8 cellular contexts compared by ENCODE assay signal in genomic region chr6:151379933-151380847, GRCh38. TPM values are rescaled to one million over a fixed set of nuclear protein-coding genes. Genes with fewer than 3 reads are reported as not detected.
DNase-seq lines count a peak whose midpoint lies in the region; ATAC-seq, FAIRE-seq and TF ChIP-seq lines count a peak whose summit lies in the region.

No MANE protein-coding gene starts in this region.

- no peaks in the 10 kb centered on the region; the same call in 1 of the 2 replicates for H3F3A ChIP-seq in GM23338 (replicated peaks; ENCODE audit: low read depth)

- H3K4me1 ChIP-seq in GM23338 (ENCODE audit: insufficient read depth) (peaks cover 13% of the 10 kb centered on the region), esophagus squamous epithelium (peaks cover 0 to 29% (median 0%) of the 10 kb centered on the region in 3 donors)

- intact Hi-C loops in esophagus squamous epithelium (cut with DNase I) = no loop called here

- TF ChIP-seq POLR2A in esophagus squamous epithelium (IDR thresholded peaks at IDR 0.05) = no peak

- no peaks in the 10 kb centered on the region for H3K9me3 Mint-ChIP-seq in GM23338
- H3K9me3 Mint-ChIP-seq in stimulated activated memory B cell treated with anti-CD40 and anti-IgM and Interleukin-4, amounts not matched to agents 10 μg/mL and 1 μg/mL and 100 μg/mL, for 72 hours = no peaks in the 10 kb centered on the region

- H3K27ac ChIP-seq in GM23338 (ENCODE audit: low read depth) = peak overlapping the region; percentile 87; the same call in 1 of the 2 replicates
- peak overlapping the region in 3 of 4 donors; percentile 42 to 58 (median 50) for H3K27ac ChIP-seq in esophagus squamous epithelium

- ATAC-seq in GM23338 = peak; percentile 62
- peak; percentile 64 for ATAC-seq in stimulated activated memory B cell treated with anti-CD40 and anti-IgM and Interleukin-4, amounts not matched to agents 10 μg/mL and 1 μg/mL and 100 μg/mL, for 72 hours

- peak overlapping the region; percentile 52; the same call in 1 of the 2 replicates for H3K4me2 ChIP-seq in GM23338

- peaks cover 30% of the 10 kb centered on the region for H3K4me1 Mint-ChIP-seq in GM23338
- peaks cover 53% of the 10 kb centered on the region for H3K4me1 Mint-ChIP-seq in stimulated activated memory B cell treated with anti-CD40 and anti-IgM and Interleukin-4, amounts not matched to agents 10 μg/mL and 1 μg/mL and 100 μg/mL, for 72 hours

- H3K4me3 ChIP-seq in GM23338 (no peak overlapping the region), esophagus squamous epithelium (peak overlapping the region in 1 of 4 donors; percentile 29)

- H3K27me3 Mint-ChIP-seq in GM23338 (ENCODE audit: insufficient read depth, low read depth, poor library complexity) = peaks cover 2% of the 10 kb centered on the region
- no peaks in the 10 kb centered on the region for H3K27me3 Mint-ChIP-seq in stimulated activated memory B cell treated with anti-CD40 and anti-IgM and Interleukin-4, amounts not matched to agents 10 μg/mL and 1 μg/mL and 100 μg/mL, for 72 hours

- no peak overlapping the region for H3K4me3 Mint-ChIP-seq in GM23338
- H3K4me3 Mint-ChIP-seq in stimulated activated memory B cell treated with anti-CD40 and anti-IgM and Interleukin-4, amounts not matched to agents 10 μg/mL and 1 μg/mL and 100 μg/mL, for 72 hours = peak overlapping the region; percentile 65

- peaks cover 99% of the 10 kb centered on the region for H3K79me2 ChIP-seq in GM23338 (replicated peaks; ENCODE audit: insufficient read depth)

- peak; percentile 26 for FAIRE-seq in GM18507 (lab: Jason Lieb, UNC)

- H3K27ac Mint-ChIP-seq in GM23338 = peak overlapping the region; percentile 27
- H3K27ac Mint-ChIP-seq in stimulated activated memory B cell treated with anti-CD40 and anti-IgM and Interleukin-4, amounts not matched to agents 10 μg/mL and 1 μg/mL and 100 μg/mL, for 72 hours = peak overlapping the region; percentile 81

- 75 to 83% methylated on average over 14 of the region's 14 CpGs for WGBS in esophagus squamous epithelium, 2 donors

- H3K36me3 Mint-ChIP-seq in GM23338 (ENCODE audit: low read depth) = peaks cover 5% of the 10 kb centered on the region
- peaks cover 7% of the 10 kb centered on the region for H3K36me3 Mint-ChIP-seq in stimulated activated memory B cell treated with anti-CD40 and anti-IgM and Interleukin-4, amounts not matched to agents 10 μg/mL and 1 μg/mL and 100 μg/mL, for 72 hours

- no peaks in the 10 kb centered on the region for H3K36me3 ChIP-seq in GM23338 (ENCODE audit: insufficient read depth)
- H3K36me3 ChIP-seq in esophagus squamous epithelium = peaks cover 0 to 14% (median 0%) of the 10 kb centered on the region in 3 donors

- TF ChIP-seq CTCF in GM23338 (conservative IDR thresholded peaks at IDR 0.05; ENCODE audit: low read depth in 2 of 2) (no peak), esophagus squamous epithelium (IDR thresholded peaks at IDR 0.05) (no peak)

- no peaks in the 10 kb centered on the region for H3K27me3 ChIP-seq in GM23338 (ENCODE audit: insufficient read depth)
- H3K27me3 ChIP-seq in esophagus squamous epithelium = no peaks in the 10 kb centered on the region

- H2AFZ ChIP-seq in GM23338 = no peak overlapping the region

- no peaks in the 10 kb centered on the region for H3K9me2 ChIP-seq in GM23338 (ENCODE audit: insufficient read depth)

- no peaks in the 10 kb centered on the region for H4K20me1 ChIP-seq in GM23338 (replicated peaks; ENCODE audit: insufficient read depth)

- DNase-seq in GM18507 (ENCODE audit: extremely low spot score, insufficient read length, low read depth) = no peak
- peak; percentile 17 for DNase-seq in GM23338 (ENCODE audit: low spot score)
- DNase-seq in NOMO-1 treated with DMSO at 0.1 percent for 48 hours (lab: John Stamatoyannopoulos, UW; ENCODE audit: unreplicated experiment) = peak; percentile 68
- no peak for DNase-seq in esophagus squamous epithelium (lab: John Stamatoyannopoulos, UW)
- no peak for DNase-seq in superior temporal gyrus (ENCODE audit: extremely low spot score)
- no peak for DNase-seq in NCI-H524 (lab: John Stamatoyannopoulos, UW)
- DNase-seq in activated CD8-positive, alpha-beta memory T cell treated with anti-CD3 and anti-CD28 coated beads, Interleukin-2, amount 50 U/mL, for 48 hours = no peak

- no peaks in the 10 kb centered on the region for H3K9me3 ChIP-seq in esophagus squamous epithelium

TF ChIP-seq in GM23338, 12 proteins besides CTCF, POLR2A, EP300 and RAD21:
- no peak for TF ChIP-seq JUNB (IDR thresholded peaks at IDR 0.05; ENCODE audit: unreplicated experiment)
- TF ChIP-seq ZNF114 (CRISPR knock-in tag; IDR thresholded peaks at IDR 0.05) = no peak
- TF ChIP-seq STAT1 (IDR thresholded peaks at IDR 0.05; ENCODE audit: unreplicated experiment) = no peak
- no peak for TF ChIP-seq EZH2 (IDR thresholded peaks at IDR 0.05; ENCODE audit: low read depth, unreplicated experiment)
- TF ChIP-seq EZH2phosphoT487 (IDR thresholded peaks at IDR 0.05; ENCODE audit: unreplicated experiment) = no peak

RNA-seq across cellular contexts. Expression of gene ZBTB2, which starts 11.2 kb away (rescaled TPM):
- 20.6 and 21.9 TPM in 2 replicates for total RNA-seq in GM23338 (2014; rRNA removed; shearing (Covaris generic))
- 10.7 and 11.4 TPM in 2 replicates for polyA plus RNA-seq in GM23338 (2016; fragmentation: Nextera tagmentation; extraction: Ambion mirVana)
- 10 to 100 TPM in 1 of 4 donors, 1 to 10 TPM in 3; 4.2 to 11.3 (median 7.4) TPM for total RNA-seq in esophagus squamous epithelium

Comparison
In these comparisons a context has a peak if more than half of its experiments do, and no peak if none do; other contexts are left out.
1. DNase-seq: peak in GM23338 (single experiment) and NOMO-1 treated with DMSO at 0.1 percent for 48 hours (single experiment); none in GM18507 (single experiment), esophagus squamous epithelium (single experiment), superior temporal gyrus (single experiment), NCI-H524 (0 of 2) and activated CD8-positive, alpha-beta memory T cell treated with anti-CD3 and anti-CD28 coated beads, Interleukin-2, amount 50 U/mL, for 48 hours (single experiment).